Comparison of ENCODE assay signal across 8 cellular contexts in genomic region chrX:118847676-118848075, GRCh38. TPM values are rescaled to one million over a fixed set of nuclear protein-coding genes. Genes with fewer than 3 reads are reported as not detected.
A peak's percentile ranks its signal among the peaks of the same experiment; 100 is the strongest.
DNase-seq lines count a peak whose midpoint lies in the region; ATAC-seq and TF ChIP-seq lines count a peak whose summit lies in the region.

No MANE protein-coding gene starts in this region.

- BruUV-seq in Calu3 (replicated peaks; lab: Mats Ljungman, UMichigan): no TSS peak

- DNase-seq in Calu3 (peak; percentile 24), NCI-H82 (lab: John Stamatoyannopoulos, UW) (peak; percentile 74), cerebellum (ENCODE audit: low spot score) (peak; percentile 65), right lobe of liver (no peak), GM19240 (ENCODE audit: insufficient read length, low spot score) (no peak)
- DNase-seq in activated CD4-positive, alpha-beta T cell treated with anti-CD3 and anti-CD28 coated beads for 36 hours: no peak

- POLR2A ChIA-PET in activated CD4-positive, alpha-beta T cell treated with anti-CD3 and anti-CD28 coated beads for 36 hours (lab: Charles Lee): no interaction called here

- H3K27ac ChIP-seq in right lobe of liver: no peak overlapping the region

- H3K4me3 Mint-ChIP-seq in Calu3 (ENCODE audit: low read depth, unreplicated experiment): no peak overlapping the region
- H3K4me3 Mint-ChIP-seq in activated CD4-positive, alpha-beta T cell treated with anti-CD3 and anti-CD28 coated beads for 36 hours: no peak overlapping the region

- H3K9me3 ChIP-seq in right lobe of liver: no peaks in the 10 kb centered on the region

- no peak overlapping the region for H3K4me3 ChIP-seq in right lobe of liver

- no peaks in the 10 kb centered on the region for H3K4me1 ChIP-seq in right lobe of liver

- CTCF ChIA-PET in Calu3 (lab: Charles Lee): interaction anchor here (1.0 to 1.4 kb wide), 4 partner anchors 8 to 224 kb away, joined by 3 to 4 read pairs (median 3); no protein-coding TSS in a partner anchor
- CTCF ChIA-PET in activated CD4-positive, alpha-beta T cell treated with anti-CD3 and anti-CD28 coated beads for 36 hours (lab: Charles Lee): interaction anchor here (0.7 to 3.6 kb wide), 12 partner anchors 8 to 1058 kb away, joined by 3 to 16 read pairs (median 3); no protein-coding TSS in a partner anchor

- ATAC-seq in HG03354 (IDR thresholded peaks at IDR 0.05; ENCODE audit: poor library complexity, severe bottlenecking, unreplicated experiment): peak; percentile 50
- peak; percentile 73 to 90 (median 82) for ATAC-seq in right lobe of liver
- no peak for ATAC-seq in activated CD4-positive, alpha-beta T cell treated with anti-CD3 and anti-CD28 coated beads for 36 hours
- ATAC-seq in GM19023 (IDR thresholded peaks at IDR 0.05; ENCODE audit: unreplicated experiment): no peak

- no peaks in the 10 kb centered on the region for H3K27me3 ChIP-seq in right lobe of liver

- no peak for TF ChIP-seq POLR2A in right lobe of liver (IDR thresholded peaks at IDR 0.05)

- no peaks in the 10 kb centered on the region for H3K4me1 Mint-ChIP-seq in Calu3 (ENCODE audit: low read depth, unreplicated experiment)
- H3K4me1 Mint-ChIP-seq in activated CD4-positive, alpha-beta T cell treated with anti-CD3 and anti-CD28 coated beads for 36 hours: no peaks in the 10 kb centered on the region

- peaks cover 19% of the 10 kb centered on the region for H3K27me3 Mint-ChIP-seq in Calu3 (ENCODE audit: unreplicated experiment)
- H3K27me3 Mint-ChIP-seq in activated CD4-positive, alpha-beta T cell treated with anti-CD3 and anti-CD28 coated beads for 36 hours: no peaks in the 10 kb centered on the region

- intact Hi-C loops in Calu3 (cut with micrococcal nuclease; ENCODE audit: unreplicated experiment) (loop anchor here (1.0 kb wide), 2 partner anchors 161 to 220 kb away; no protein-coding TSS in a partner anchor), right lobe of liver (cut with DNase I) (loop anchor here in 1 of 2 donors (10.0 kb wide), 1 partner anchor 127 kb away; the partner anchor contains the start of gene LONRF3)
- intact Hi-C loops in activated CD4-positive, alpha-beta T cell treated with anti-CD3 and anti-CD28 coated beads for 36 hours (cut with DNase I, micrococcal nuclease): loop anchor here (1.0 to 5.0 kb wide), 7 partner anchors 157 to 420 kb away; no protein-coding TSS in a partner anchor

- no peaks in the 10 kb centered on the region for H3K36me3 Mint-ChIP-seq in Calu3 (ENCODE audit: insufficient read depth, unreplicated experiment)
- H3K36me3 Mint-ChIP-seq in activated CD4-positive, alpha-beta T cell treated with anti-CD3 and anti-CD28 coated beads for 36 hours (ENCODE audit: low read depth): no peaks in the 10 kb centered on the region

- WGBS in right lobe of liver (ENCODE audit: insufficient coverage, low coverage, low lambda C conversion rate, missing lambda C conversion rate): 13% methylated on average over 1 of the region's 1 CpG

- no peaks in the 10 kb centered on the region for H3K36me3 ChIP-seq in right lobe of liver

- H3K9me3 Mint-ChIP-seq in Calu3 (ENCODE audit: low read depth, unreplicated experiment): no peaks in the 10 kb centered on the region
- no peaks in the 10 kb centered on the region for H3K9me3 Mint-ChIP-seq in activated CD4-positive, alpha-beta T cell treated with anti-CD3 and anti-CD28 coated beads for 36 hours (ENCODE audit: low read depth)

- no peak overlapping the region for H3K27ac Mint-ChIP-seq in Calu3 (ENCODE audit: unreplicated experiment)
- H3K27ac Mint-ChIP-seq in activated CD4-positive, alpha-beta T cell treated with anti-CD3 and anti-CD28 coated beads for 36 hours: no peak overlapping the region

- TF ChIP-seq CTCF in Calu3 (IDR thresholded peaks at IDR 0.05; ENCODE audit: unreplicated experiment): peak; percentile 38
- TF ChIP-seq CTCF in right lobe of liver (IDR thresholded peaks at IDR 0.05): peak; percentile 73 to 80 (median 77)

RNA-seq across cellular contexts. Expression of gene ZCCHC12, which starts 24.1 kb away (rescaled TPM):
- not detected in 2 replicates for total RNA-seq in Calu3 (2022)
- 41.1 TPM for total RNA-seq in cerebellum
- not detected for total RNA-seq in right lobe of liver
- 1 to 10 TPM; 1.2 to 1.3 TPM for total RNA-seq in activated CD4-positive, alpha-beta T cell treated with anti-CD3 and anti-CD28 coated beads for 36 hours

Comparison
In these comparisons a context has a peak if more than half of its experiments do, and no peak if none do; other contexts are left out.
1. DNase-seq: peak in Calu3 (single experiment), NCI-H82 (single experiment) and cerebellum (single experiment); none in right lobe of liver (0 of 3), GM19240 (single experiment) and activated CD4-positive, alpha-beta T cell treated with anti-CD3 and anti-CD28 coated beads for 36 hours (single experiment).
2. ATAC-seq: peak in HG03354 (single experiment) and right lobe of liver (4 of 4); none in activated CD4-positive, alpha-beta T cell treated with anti-CD3 and anti-CD28 coated beads for 36 hours (single experiment) and GM19023 (single experiment).
3. RNA of gene ZCCHC12, which starts 24.1 kb away (total RNA-seq): 41.1 TPM in cerebellum (single experiment); 1.2 to 1.3 TPM in activated CD4-positive, alpha-beta T cell treated with anti-CD3 and anti-CD28 coated beads for 36 hours, not detected in Calu3 and not detected in right lobe of liver; every median in the first group is over 10 times any median in the second.